In genomic region chr20:13029687-13030510, GRCh38 we compare ENCODE assay signal across 9 cellular contexts. TPM values are rescaled to one million over a fixed set of nuclear protein-coding genes. Genes with fewer than 3 reads are reported as not detected.
DNase-seq lines count a peak whose midpoint lies in the region; ATAC-seq and TF ChIP-seq lines count a peak whose summit lies in the region.
"Had no signal": no experiment of that assay in that cellular context is flagged by ENCODE, and none has a peak within 500 bp of the region (broad histone marks: within the 10 kb centered on the region; RNA-seq: fewer than 3 reads in every experiment).

No MANE protein-coding gene starts in this region.

- peak overlapping the region; percentile 13 to 69 for H3K27ac ChIP-seq in breast epithelium

- no peak overlapping the region for H3K4me3 Mint-ChIP-seq in activated naive CD4-positive, alpha-beta T cell treated with anti-CD3 and anti-CD28 coated beads, Interleukin-2, amount 10 ng/mL, durations not matched to agents 7 days and 5 days

- H3K36me3 ChIP-seq in breast epithelium: no peaks in the 10 kb centered on the region

- H3K4me1 ChIP-seq in breast epithelium: no peaks in the 10 kb centered on the region

- H3K27ac Mint-ChIP-seq in activated naive CD4-positive, alpha-beta T cell treated with anti-CD3 and anti-CD28 coated beads, Interleukin-2, amount 10 ng/mL, durations not matched to agents 7 days and 5 days: no peak overlapping the region

- ATAC-seq in GM18502 (IDR thresholded peaks at IDR 0.05; ENCODE audit: poor library complexity, unreplicated experiment): no peak

- TF ChIP-seq CTCF in breast epithelium (IDR thresholded peaks at IDR 0.05): no peak

- CTCF ChIA-PET in activated naive CD4-positive, alpha-beta T cell treated with anti-CD3 and anti-CD28 coated beads, Interleukin-2, amount 10 ng/mL, durations not matched to agents 7 days and 5 days (lab: Charles Lee): no interaction called here

- no peaks in the 10 kb centered on the region for H3K9me3 ChIP-seq in breast epithelium

- DNase-seq in AG08396 (ENCODE audit: low spot score): peak; percentile 45
- DNase-seq in HS-5 (ENCODE audit: low read depth): peak; percentile 97
- DNase-seq in breast epithelium (ENCODE audit: low spot score in 2 of 2): peak in 1 of 2 donors; percentile 81
- peak; percentile 7 for DNase-seq in medulla oblongata (ENCODE audit: extremely low spot score)
- no peak for DNase-seq in activated naive CD4-positive, alpha-beta T cell treated with anti-CD3 and anti-CD28 coated beads, Interleukin-2, amount 10 ng/mL, durations not matched to agents 7 days and 5 days
- no peak for DNase-seq in cortex of kidney (lab: John Stamatoyannopoulos, UW)
- DNase-seq in activated CD4-positive, alpha-beta T cell treated with anti-CD3 and anti-CD28 coated beads for 4 hours: no peak
- DNase-seq: activated T-cell treated with anti-CD3 and anti-CD28 coated beads, Interleukin-2, amount 50 U/mL, for 1 hour had no signal

- H3K27me3 ChIP-seq in breast epithelium: no peaks in the 10 kb centered on the region

- H3K4me3 ChIP-seq in breast epithelium: no peak overlapping the region

- H3K27me3 Mint-ChIP-seq in activated naive CD4-positive, alpha-beta T cell treated with anti-CD3 and anti-CD28 coated beads, Interleukin-2, amount 10 ng/mL, durations not matched to agents 7 days and 5 days: no peaks in the 10 kb centered on the region

- H3K4me1 Mint-ChIP-seq in activated naive CD4-positive, alpha-beta T cell treated with anti-CD3 and anti-CD28 coated beads, Interleukin-2, amount 10 ng/mL, durations not matched to agents 7 days and 5 days: no peaks in the 10 kb centered on the region

- TF ChIP-seq POLR2A in breast epithelium (IDR thresholded peaks at IDR 0.05): no peak

- no peaks in the 10 kb centered on the region for H3K36me3 Mint-ChIP-seq in activated naive CD4-positive, alpha-beta T cell treated with anti-CD3 and anti-CD28 coated beads, Interleukin-2, amount 10 ng/mL, durations not matched to agents 7 days and 5 days

- intact Hi-C loops in breast epithelium (cut with DNase I; ENCODE audit: low total_unique reads): no loop called here

- no peaks in the 10 kb centered on the region for H3K9me3 Mint-ChIP-seq in activated naive CD4-positive, alpha-beta T cell treated with anti-CD3 and anti-CD28 coated beads, Interleukin-2, amount 10 ng/mL, durations not matched to agents 7 days and 5 days

RNA-seq across cellular contexts. Expression of gene SPTLC3, which starts 21.1 kb away (rescaled TPM):
- 10 to 100 TPM in 1 of 3 donors, 1 to 10 TPM in 2; 7.7 to 11.1 (median 7.9) TPM for total RNA-seq in breast epithelium

Comparison
In these comparisons a context has a peak if more than half of its experiments do, and no peak if none do; other contexts are left out.
1. DNase-seq: peak in AG08396 (single experiment), HS-5 (single experiment) and medulla oblongata (single experiment); none in activated naive CD4-positive, alpha-beta T cell treated with anti-CD3 and anti-CD28 coated beads, Interleukin-2, amount 10 ng/mL, durations not matched to agents 7 days and 5 days (single experiment), cortex of kidney (single experiment) and activated CD4-positive, alpha-beta T cell treated with anti-CD3 and anti-CD28 coated beads for 4 hours (0 of 2).